16 cellular contexts compared by ENCODE assay signal in the genomic region with DNA sequence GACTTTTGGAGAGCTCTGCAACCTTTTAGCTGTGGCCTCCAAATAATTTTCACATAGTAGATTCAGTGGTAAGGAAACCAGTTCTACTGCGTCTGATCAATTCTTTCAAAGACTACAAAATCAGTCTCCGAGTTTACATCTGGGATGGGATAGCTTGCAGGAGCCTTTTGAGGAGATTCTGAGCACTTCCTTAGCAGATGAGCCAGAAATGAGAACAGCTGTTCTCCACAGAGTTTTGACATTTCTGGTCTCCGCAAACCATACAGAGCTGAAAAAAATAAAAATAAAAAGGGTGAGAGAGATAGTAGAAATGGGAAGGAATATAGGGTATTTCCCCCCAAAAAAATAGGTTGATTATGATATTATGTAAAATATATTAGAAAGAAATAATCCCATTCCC.
DNase-seq lines count a peak whose midpoint lies in the region; ATAC-seq and TF ChIP-seq lines count a peak whose summit lies in the region.
"Had no signal": no experiment of that assay in that cellular context is flagged by ENCODE, and none has a peak within 500 bp of the region (broad histone marks: within the 10 kb centered on the region; RNA-seq: fewer than 3 reads in every experiment).

No MANE protein-coding gene starts in this region.

- H3K9me3 Mint-ChIP-seq in nephron: no peaks in the 10 kb centered on the region
- no peaks in the 10 kb centered on the region for H3K9me3 Mint-ChIP-seq in activated CD8-positive, alpha-beta T cell treated with anti-CD3 and anti-CD28 coated beads, Interleukin-2, amount 10 ng/mL, durations not matched to agents 7 days and 5 days (ENCODE audit: insufficient read depth)
- H3K9me3 Mint-ChIP-seq: HFFc6 had no signal

- ATAC-seq in heart right ventricle (peak in 5 of 8 donors; percentile 48 to 74 (median 65)), right cardiac atrium (no peak), left ventricle myocardium superior (peak; percentile 72), HG02642 (IDR thresholded peaks at IDR 0.05; ENCODE audit: poor library complexity, unreplicated experiment) (no peak)
- ATAC-seq in activated CD8-positive, alpha-beta T cell treated with anti-CD3 and anti-CD28 coated beads, Interleukin-2, amount 10 ng/mL, durations not matched to agents 7 days and 5 days: no peak

- H3K4me1 ChIP-seq in heart right ventricle: peaks cover 0 to 32% (median 3%) of the 10 kb centered on the region in 9 donors
- peaks cover 2% of the 10 kb centered on the region for H3K4me1 ChIP-seq in right cardiac atrium (ENCODE audit: control insufficient read depth, insufficient read depth, low read length)

- H3K27ac ChIP-seq in heart right ventricle (peak overlapping the region in 5 of 10 donors; percentile 6 to 55 (median 27)), right cardiac atrium (ENCODE audit: low read length) (no peak overlapping the region)

- peaks cover 35% of the 10 kb centered on the region for H3K4me1 Mint-ChIP-seq in nephron
- no peaks in the 10 kb centered on the region for H3K4me1 Mint-ChIP-seq in activated CD8-positive, alpha-beta T cell treated with anti-CD3 and anti-CD28 coated beads, Interleukin-2, amount 10 ng/mL, durations not matched to agents 7 days and 5 days (ENCODE audit: low read depth)
- H3K4me1 Mint-ChIP-seq: CD4-positive, alpha-beta memory T cell had no signal

- intact Hi-C loops in heart right ventricle (cut with DNase I) (no loop called here), right cardiac atrium (cut with DNase I) (no loop called here), left ventricle myocardium superior (cut with micrococcal nuclease) (no loop called here)

- no peaks in the 10 kb centered on the region for H3K9me3 ChIP-seq in heart right ventricle
- H3K9me3 ChIP-seq in right cardiac atrium (ENCODE audit: control insufficient read depth, low read length): no peaks in the 10 kb centered on the region
- H3K9me3 ChIP-seq: HAP-1 had no signal

- H3K27me3 Mint-ChIP-seq in nephron (ENCODE audit: low read depth): no peaks in the 10 kb centered on the region
- H3K27me3 Mint-ChIP-seq in activated CD8-positive, alpha-beta T cell treated with anti-CD3 and anti-CD28 coated beads, Interleukin-2, amount 10 ng/mL, durations not matched to agents 7 days and 5 days (ENCODE audit: low read depth): no peaks in the 10 kb centered on the region
- H3K27me3 Mint-ChIP-seq: CD4-positive, alpha-beta memory T cell had no signal

- peaks cover 0 to 20% (median 0%) of the 10 kb centered on the region in 9 donors for H3K36me3 ChIP-seq in heart right ventricle
- H3K36me3 ChIP-seq: HAP-1 had no signal

- TF ChIP-seq CTCF in heart right ventricle (IDR thresholded peaks at IDR 0.05) (no peak), nephron (IDR thresholded peaks at IDR 0.05; ENCODE audit: unreplicated experiment in 3 of 3) (no peak)

- DNase-seq in heart right ventricle (no peak), right cardiac atrium (no peak), left ventricle myocardium superior (no peak)
- DNase-seq in activated CD8-positive, alpha-beta T cell treated with anti-CD3 and anti-CD28 coated beads, Interleukin-2, amount 10 ng/mL, durations not matched to agents 7 days and 5 days: no peak
- DNase-seq: C1 segment of cervical spinal cord; Calu3; CD4-positive, alpha-beta memory T cell; COR-L47; DMS53; DMS79 treated with DMSO at 0.1 percent for 48 hours; GF-D8; GOT3; HFFc6 had no signal

- H3K4me3 Mint-ChIP-seq in nephron: no peak overlapping the region
- H3K4me3 Mint-ChIP-seq in activated CD8-positive, alpha-beta T cell treated with anti-CD3 and anti-CD28 coated beads, Interleukin-2, amount 10 ng/mL, durations not matched to agents 7 days and 5 days: no peak overlapping the region
- H3K4me3 Mint-ChIP-seq: CD4-positive, alpha-beta memory T cell; HFFc6 had no signal

- POLR2A ChIA-PET in activated CD8-positive, alpha-beta T cell treated with anti-CD3 and anti-CD28 coated beads, Interleukin-2, amount 10 ng/mL, durations not matched to agents 7 days and 5 days (lab: Charles Lee): no interaction called here

- H3K27ac Mint-ChIP-seq in nephron: peak overlapping the region; percentile 82 to 85 (median 83)
- H3K27ac Mint-ChIP-seq in activated CD8-positive, alpha-beta T cell treated with anti-CD3 and anti-CD28 coated beads, Interleukin-2, amount 10 ng/mL, durations not matched to agents 7 days and 5 days: no peak overlapping the region
- H3K27ac Mint-ChIP-seq: CD4-positive, alpha-beta memory T cell; HFFc6 had no signal

- CTCF ChIA-PET in activated CD8-positive, alpha-beta T cell treated with anti-CD3 and anti-CD28 coated beads, Interleukin-2, amount 10 ng/mL, durations not matched to agents 7 days and 5 days (lab: Charles Lee): no interaction called here

- H3K4me3 ChIP-seq in heart right ventricle (no peak overlapping the region), right cardiac atrium (ENCODE audit: low read length) (no peak overlapping the region)
- H3K4me3 ChIP-seq: HAP-1 had no signal

- WGBS in heart right ventricle, 2 donors: 61 to 73% methylated on average over 3 of the region's 3 CpGs
- WGBS in right cardiac atrium: 63% methylated on average over 3 of the region's 3 CpGs

- peaks cover 10% of the 10 kb centered on the region for H3K36me3 Mint-ChIP-seq in nephron (ENCODE audit: low read depth)
- no peaks in the 10 kb centered on the region for H3K36me3 Mint-ChIP-seq in activated CD8-positive, alpha-beta T cell treated with anti-CD3 and anti-CD28 coated beads, Interleukin-2, amount 10 ng/mL, durations not matched to agents 7 days and 5 days (ENCODE audit: low read depth)

- H3K27me3 ChIP-seq in heart right ventricle (no peaks in the 10 kb centered on the region), right cardiac atrium (ENCODE audit: control insufficient read depth, insufficient read depth) (no peaks in the 10 kb centered on the region)

Comparison
In these comparisons a context has a peak if more than half of its experiments do, and no peak if none do; other contexts are left out.
1. ATAC-seq: peak in heart right ventricle (5 of 8) and left ventricle myocardium superior (single experiment); none in right cardiac atrium (0 of 2), activated CD8-positive, alpha-beta T cell treated with anti-CD3 and anti-CD28 coated beads, Interleukin-2, amount 10 ng/mL, durations not matched to agents 7 days and 5 days (single experiment) and HG02642 (single experiment).